8 cellular contexts compared by ENCODE assay signal in genomic region chr12:115451785-115452736, GRCh38.
A peak's percentile ranks its signal among the peaks of the same experiment; 100 is the strongest.
DNase-seq lines count a peak whose midpoint lies in the region; ATAC-seq, FAIRE-seq and TF ChIP-seq lines count a peak whose summit lies in the region.

No MANE protein-coding gene starts in this region.

- ATAC-seq in activated T-cell treated with anti-CD3 and anti-CD28 coated beads, Interleukin-2, amount 50 U/mL, for 4 hours, result peak; percentile 32 to 53
- ATAC-seq in HG02870 (IDR thresholded peaks at IDR 0.05; ENCODE audit: unreplicated experiment) (no peak), GM21825 (IDR thresholded peaks at IDR 0.05; ENCODE audit: unreplicated experiment) (no peak)

- H3K4me3 Mint-ChIP-seq in activated T-cell treated with anti-CD3 and anti-CD28 coated beads, Interleukin-2, amount 50 U/mL, for 4 hours, result no peak overlapping the region
- H3K4me3 Mint-ChIP-seq in mesothelial cell of epicardium, result peak overlapping the region; percentile 64

- no peak for FAIRE-seq in H54 (lab: Jason Lieb, UNC)

- peaks cover 4% of the 10 kb centered on the region for H3K4me1 Mint-ChIP-seq in activated T-cell treated with anti-CD3 and anti-CD28 coated beads, Interleukin-2, amount 50 U/mL, for 4 hours (ENCODE audit: low read depth)
- H3K4me1 Mint-ChIP-seq in mesothelial cell of epicardium, result peaks cover 62% of the 10 kb centered on the region

- H3K27ac Mint-ChIP-seq in mesothelial cell of epicardium, result peak overlapping the region; percentile 97

- DNase-seq in activated T-cell treated with anti-CD3 and anti-CD28 coated beads, Interleukin-2, amount 50 U/mL, for 4 hours, result no peak
- DNase-seq in activated T-cell treated with anti-CD3 and anti-CD28 coated beads for 4 hours (no peak), NCI-H226 (peak; percentile 62), dermis blood vessel endothelial cell (peak; percentile 51), mesothelial cell of epicardium (ENCODE audit: low spot score in 2 of 2, unreplicated experiment in 2 of 2) (peak; percentile 71 to 76), H54 (ENCODE audit: insufficient read length, low spot score) (no peak)

- H3K27me3 Mint-ChIP-seq in activated T-cell treated with anti-CD3 and anti-CD28 coated beads, Interleukin-2, amount 50 U/mL, for 4 hours (ENCODE audit: low read depth), result peaks cover 30% of the 10 kb centered on the region
- H3K27me3 Mint-ChIP-seq in mesothelial cell of epicardium (ENCODE audit: low read depth), result no peaks in the 10 kb centered on the region

- no peak for TF ChIP-seq POLR2A in H54 (IDR thresholded peaks at IDR 0.05; ENCODE audit: low read depth, low read length)

- H3K9me3 Mint-ChIP-seq in activated T-cell treated with anti-CD3 and anti-CD28 coated beads, Interleukin-2, amount 50 U/mL, for 4 hours, result no peaks in the 10 kb centered on the region
- H3K9me3 Mint-ChIP-seq in mesothelial cell of epicardium, result no peaks in the 10 kb centered on the region

- H3K36me3 Mint-ChIP-seq in activated T-cell treated with anti-CD3 and anti-CD28 coated beads, Interleukin-2, amount 50 U/mL, for 4 hours (ENCODE audit: insufficient read depth), result no peaks in the 10 kb centered on the region
- H3K36me3 Mint-ChIP-seq in mesothelial cell of epicardium, result no peaks in the 10 kb centered on the region

- no peak for TF ChIP-seq CTCF in mesothelial cell of epicardium (IDR thresholded peaks at IDR 0.05; ENCODE audit: unreplicated experiment)

Comparison
In these comparisons a context has a peak if more than half of its experiments do, and no peak if none do; other contexts are left out.
1. ATAC-seq: peak in activated T-cell treated with anti-CD3 and anti-CD28 coated beads, Interleukin-2, amount 50 U/mL, for 4 hours (2 of 2); none in HG02870 (single experiment) and GM21825 (single experiment).
2. DNase-seq: peak in NCI-H226 (single experiment), dermis blood vessel endothelial cell (single experiment) and mesothelial cell of epicardium (2 of 2); none in activated T-cell treated with anti-CD3 and anti-CD28 coated beads, Interleukin-2, amount 50 U/mL, for 4 hours (single experiment), activated T-cell treated with anti-CD3 and anti-CD28 coated beads for 4 hours (single experiment) and H54 (single experiment).